21 cellular contexts compared by ENCODE assay signal in the genomic region with DNA sequence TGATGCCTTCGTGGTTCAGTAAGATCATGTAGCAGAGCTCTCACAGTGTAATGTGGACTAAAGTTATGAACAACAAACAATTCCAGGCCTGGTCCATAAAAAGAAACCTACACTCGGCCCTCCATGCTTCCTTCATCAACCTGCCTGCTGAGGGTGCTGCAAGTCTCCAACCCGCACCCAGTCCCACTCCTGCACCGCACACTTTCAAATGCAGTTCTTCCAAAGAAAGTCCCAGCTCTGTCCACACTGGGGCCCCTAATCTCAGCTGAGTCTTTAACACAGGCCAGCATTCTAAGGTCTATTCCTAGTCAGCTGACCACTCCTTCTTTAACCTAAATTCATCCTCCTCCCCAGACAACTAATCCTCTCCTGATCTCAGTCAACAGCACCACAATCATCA.
A peak's percentile ranks its signal among the peaks of the same experiment; 100 is the strongest.
DNase-seq lines count a peak whose midpoint lies in the region; ATAC-seq, FAIRE-seq and TF ChIP-seq lines count a peak whose summit lies in the region.
"Had no signal": no experiment of that assay in that cellular context is flagged by ENCODE, and none has a peak within 500 bp of the region (broad histone marks: within the 10 kb centered on the region; RNA-seq: fewer than 3 reads in every experiment).

No MANE protein-coding gene starts in this region.

- H3K4me1 ChIP-seq in right lobe of liver (no peaks in the 10 kb centered on the region), suprapubic skin (no peaks in the 10 kb centered on the region)

- H3K27me3 ChIP-seq in bronchial epithelial cell (ENCODE audit: control insufficient read depth, insufficient read depth, low read length) (no peaks in the 10 kb centered on the region), right lobe of liver (no peaks in the 10 kb centered on the region), suprapubic skin (no peaks in the 10 kb centered on the region)

- peak; percentile 50 for FAIRE-seq in bronchial epithelial cell (lab: Jason Lieb, UNC)
- FAIRE-seq: D721Med, G401.6, GM12878 had no signal

- TF ChIP-seq CTCF in bronchial epithelial cell (IDR thresholded peaks at IDR 0.05; ENCODE audit: insufficient read depth, low read length, severe bottlenecking) (no peak), right lobe of liver (IDR thresholded peaks at IDR 0.05) (no peak), suprapubic skin (IDR thresholded peaks at IDR 0.05) (no peak)

- H3K9me3 ChIP-seq in right lobe of liver (no peaks in the 10 kb centered on the region), suprapubic skin (no peaks in the 10 kb centered on the region)

- H3K9me3 Mint-ChIP-seq in activated T-cell treated with anti-CD3 and anti-CD28 coated beads, Interleukin-2, amount 50 U/mL, for 72 hours = no peaks in the 10 kb centered on the region
- H3K9me3 Mint-ChIP-seq: CD4-positive, alpha-beta T cell had no signal

- TF ChIP-seq POLR2A in right lobe of liver (IDR thresholded peaks at IDR 0.05) (no peak), suprapubic skin (IDR thresholded peaks at IDR 0.05) (no peak)

- no peaks in the 10 kb centered on the region for H3K36me3 ChIP-seq in bronchial epithelial cell (ENCODE audit: control insufficient read depth, insufficient read depth, low read length)
- H3K36me3 ChIP-seq in right lobe of liver = no peaks in the 10 kb centered on the region
- no peaks in the 10 kb centered on the region for H3K36me3 ChIP-seq in suprapubic skin

- DNase-seq in HuH-7.5 (ENCODE audit: low spot score) = peak; percentile 25
- DNase-seq in bronchial epithelial cell (ENCODE audit: low read depth) = no peak
- no peak for DNase-seq in right lobe of liver
- no peak for DNase-seq in suprapubic skin (ENCODE audit: low spot score in 2 of 2)
- DNase-seq in GF-D8 (lab: John Stamatoyannopoulos, UW) = no peak
- DNase-seq in activated T-cell treated with anti-CD3 and anti-CD28 coated beads, Interleukin-2, amount 50 U/mL, for 72 hours = no peak
- DNase-seq in AG20443 (ENCODE audit: low spot score) = no peak
- DNase-seq: CD4-positive, alpha-beta T cell; DMS79; KBM-7; NCI-H1436; NCI-H2029 treated with DMSO at 0.1 percent for 48 hours; NCI-H2171 treated with DMSO at 0.1 percent for 48 hours; NCI-H510A; SHP77 had no signal

- intact Hi-C loops in right lobe of liver (cut with DNase I) = no loop called here

- 79% methylated on average over 4 of the region's 4 CpGs for WGBS in right lobe of liver (ENCODE audit: insufficient coverage, low coverage, low lambda C conversion rate, missing lambda C conversion rate)
- WGBS in suprapubic skin = 64% methylated on average over 4 of the region's 4 CpGs

- H3K27ac ChIP-seq in right lobe of liver (no peak overlapping the region), suprapubic skin (no peak overlapping the region)
- H3K27ac ChIP-seq: HL-60 had no signal

- TF ChIP-seq EP300 in suprapubic skin (IDR thresholded peaks at IDR 0.05) = no peak

- H3K4me3 Mint-ChIP-seq in activated T-cell treated with anti-CD3 and anti-CD28 coated beads, Interleukin-2, amount 50 U/mL, for 72 hours = no peak overlapping the region
- H3K4me3 Mint-ChIP-seq: B cell; CD4-positive, alpha-beta T cell had no signal

- H3K4me3 ChIP-seq in bronchial epithelial cell (ENCODE audit: low read depth, low read length) = no peak overlapping the region
- no peak overlapping the region for H3K4me3 ChIP-seq in right lobe of liver
- no peak overlapping the region for H3K4me3 ChIP-seq in suprapubic skin
- H3K4me3 ChIP-seq: GM12878 had no signal

- H3K4me1 Mint-ChIP-seq in activated T-cell treated with anti-CD3 and anti-CD28 coated beads, Interleukin-2, amount 50 U/mL, for 72 hours (ENCODE audit: low read depth) = no peaks in the 10 kb centered on the region
- H3K4me1 Mint-ChIP-seq: B cell had no signal

- H3K36me3 Mint-ChIP-seq in activated T-cell treated with anti-CD3 and anti-CD28 coated beads, Interleukin-2, amount 50 U/mL, for 72 hours (ENCODE audit: insufficient read depth in 2 of 2) = no peaks in the 10 kb centered on the region

- peak; percentile 31 to 67 (median 36) for ATAC-seq in right lobe of liver
- ATAC-seq in activated T-cell treated with anti-CD3 and anti-CD28 coated beads, Interleukin-2, amount 50 U/mL, for 72 hours (replicated peaks in 1 of 2) = no peak
- ATAC-seq: GM12878, SK-N-SH treated with all-trans-retinoic acid at 6 μM for 48 hours had no signal

- no peak overlapping the region for H3K27ac Mint-ChIP-seq in activated T-cell treated with anti-CD3 and anti-CD28 coated beads, Interleukin-2, amount 50 U/mL, for 72 hours
- H3K27ac Mint-ChIP-seq: B cell; CD4-positive, alpha-beta T cell had no signal

- H3K27me3 Mint-ChIP-seq in activated T-cell treated with anti-CD3 and anti-CD28 coated beads, Interleukin-2, amount 50 U/mL, for 72 hours (ENCODE audit: low read depth) = peaks cover 20% of the 10 kb centered on the region

Comparison
In these comparisons a context has a peak if more than half of its experiments do, and no peak if none do; other contexts are left out.
1. ATAC-seq: peak in right lobe of liver (4 of 4); none in activated T-cell treated with anti-CD3 and anti-CD28 coated beads, Interleukin-2, amount 50 U/mL, for 72 hours (0 of 2).